17 cellular contexts compared by ENCODE assay signal in the genomic region with DNA sequence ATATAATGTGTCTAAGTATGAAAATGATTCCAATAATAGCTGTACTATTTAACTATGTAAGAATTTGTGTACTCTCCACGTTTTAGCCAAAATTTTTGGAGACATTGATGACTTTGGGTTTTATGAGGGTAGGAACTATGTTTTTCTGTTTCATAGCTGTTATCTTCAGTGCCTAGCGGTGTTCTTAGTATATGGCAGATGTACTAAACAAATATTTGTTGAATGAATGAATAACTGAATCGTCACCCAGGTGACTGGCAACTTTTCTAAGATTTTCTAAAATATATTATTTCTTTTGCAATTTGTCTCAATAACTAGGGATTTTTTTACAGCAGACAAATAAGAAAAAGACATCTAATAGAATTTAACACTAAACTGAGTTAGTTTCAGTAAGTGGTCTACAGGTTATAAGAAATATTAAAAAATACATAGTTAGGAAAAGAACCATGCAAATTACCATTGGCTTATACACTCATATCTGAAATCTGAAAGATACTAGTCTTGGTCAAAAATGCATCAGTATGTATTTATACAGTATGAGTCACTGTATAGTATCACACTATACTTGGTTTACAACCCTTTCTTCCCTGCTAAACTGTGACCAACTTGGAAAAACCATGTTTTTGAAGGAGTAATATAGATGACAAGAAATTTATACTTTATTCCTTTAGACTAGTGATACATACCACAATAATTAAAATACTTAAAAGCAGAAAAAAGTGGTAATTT.
"Had no signal": no experiment of that assay in that cellular context is flagged by ENCODE, and none has a peak within 500 bp of the region (broad histone marks: within the 10 kb centered on the region; RNA-seq: fewer than 3 reads in every experiment).

No MANE protein-coding gene starts in this region.

- H3K36me3 ChIP-seq: lower lobe of right lung, prostate gland, suprapubic skin had no signal

- H3K27ac Mint-ChIP-seq: activated CD8-positive, alpha-beta T cell treated with anti-CD3 and anti-CD28 coated beads for 36 hours; activated T-helper 1 cell treated with anti-CD3 and anti-CD28 coated beads, Interleukin-12 subunit alpha, Interleukin-12 subunit beta, Interleukin-2, Interleukin-4 antibody, amounts not matched to agents 30 ng/mL and 10 ng/mL and 1 ng/mL, durations not matched to agents 14 hours and 24 hours and 36 hours had no signal

- H3K4me1 ChIP-seq: lower lobe of right lung, prostate gland, suprapubic skin had no signal

- H3K27me3 ChIP-seq: suprapubic skin had no signal

- DNase-seq: activated CD4-positive, alpha-beta T cell treated with anti-CD3 and anti-CD28 coated beads for 48 hours; activated CD8-positive, alpha-beta T cell treated with anti-CD3 and anti-CD28 coated beads for 36 hours; activated naive CD4-positive, alpha-beta T cell; dermis blood vessel endothelial cell; erythroblast; left colon; lower lobe of right lung; right cardiac atrium; stimulated activated CD4-positive, alpha-beta T cell treated with anti-CD3 and anti-CD28 coated beads, Interleukin-15, amount 100 ng/mL, for 24 hours; stimulated activated CD4-positive, alpha-beta T cell treated with anti-CD3 and anti-CD28 coated beads, Interleukin-4, amount 100 ng/mL, for 1 hour; stimulated activated naive CD4-positive, alpha-beta T cell treated with Interleukin-2 at 50 U/mL for 16 hours; trophoblast cell had no signal

- H3K9me3 ChIP-seq: prostate gland had no signal

- H3K4me3 ChIP-seq: lower lobe of right lung, prostate gland, skin epidermis, suprapubic skin had no signal

- H3K27ac ChIP-seq: lower lobe of right lung, prostate gland, skin epidermis, suprapubic skin, VCaP had no signal

- ATAC-seq: activated CD8-positive, alpha-beta T cell treated with anti-CD3 and anti-CD28 coated beads for 36 hours; left colon; lower lobe of right lung; right cardiac atrium had no signal
